8 cellular contexts compared by ENCODE assay signal in the genomic region with DNA sequence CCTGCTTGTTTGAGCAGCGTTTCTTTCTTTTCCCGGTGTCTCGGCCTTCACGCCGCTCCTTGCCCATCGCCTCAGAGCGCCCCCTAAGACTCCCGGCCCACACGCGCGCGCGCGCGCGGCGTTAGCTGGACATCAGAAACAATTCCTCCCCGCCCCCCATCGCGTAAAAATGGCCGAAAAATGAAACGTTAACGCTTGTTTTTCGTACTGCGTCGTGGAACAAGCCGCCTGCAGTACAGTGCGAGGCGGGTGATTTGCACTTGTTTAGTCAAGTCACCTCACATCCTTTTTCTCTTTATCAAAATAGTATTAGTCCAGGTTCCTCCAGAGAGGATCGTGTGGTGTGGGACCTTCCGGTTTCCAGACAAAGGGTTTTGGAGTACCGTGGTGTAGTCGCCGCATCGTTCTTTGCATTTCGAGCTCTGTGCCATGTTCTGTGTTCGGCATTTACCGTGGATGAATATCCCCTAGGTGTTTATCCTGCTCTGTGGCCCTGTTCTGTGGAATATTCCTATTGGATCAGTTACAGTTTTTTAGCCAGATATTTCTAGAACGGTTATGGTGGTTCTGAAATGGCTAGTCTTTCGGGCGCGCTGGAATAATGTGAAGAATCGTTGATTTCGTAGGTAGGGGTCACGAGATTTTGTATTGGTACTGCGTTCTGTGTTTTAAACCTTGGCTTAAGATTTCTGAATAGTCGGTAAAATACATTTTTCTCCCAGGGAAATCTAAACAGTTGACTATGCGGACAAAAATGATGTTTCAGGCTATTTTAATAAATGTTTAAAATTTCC. TPM values are rescaled to one million over a fixed set of nuclear protein-coding genes. Genes with fewer than 3 reads are reported as not detected.
DNase-seq lines count a peak whose midpoint lies in the region; ATAC-seq and TF ChIP-seq lines count a peak whose summit lies in the region.

No MANE protein-coding gene starts in this region.

- no peaks in the 10 kb centered on the region for H3K36me3 ChIP-seq in BJ (ENCODE audit: control insufficient read depth, insufficient read depth, low read length)

- CTCF ChIA-PET in BJ (lab: Yijun Ruan, JAX): interaction anchor here (0.7 to 1.2 kb wide), 3 partner anchors 10 to 59 kb away, joined by 3 to 7 read pairs (median 4); partner anchors contain the start of gene PAIP2

- peaks cover 41% of the 10 kb centered on the region for H3K4me1 ChIP-seq in mononuclear cell (ENCODE audit: insufficient read depth, low read length)

- DNase-seq in BJ (ENCODE audit: low read depth) (no peak), NCI-H748 (lab: John Stamatoyannopoulos, UW; ENCODE audit: unreplicated experiment) (peak; percentile 90), epithelial cell of esophagus (ENCODE audit: low read depth) (peak; percentile 61)
- DNase-seq in activated CD8-positive, alpha-beta memory T cell treated with anti-CD3 and anti-CD28 coated beads, Interleukin-2, amount 50 U/mL, for 4 hours: peak; percentile 53
- peak; percentile 36 to 48 for DNase-seq in stimulated activated CD8-positive, alpha-beta memory T cell treated with anti-CD3 and anti-CD28 coated beads, Interleukin-7, amount 100 ng/mL, for 4 hours (ENCODE audit: low read depth in 2 of 2)

- TF ChIP-seq CTCF in BJ (IDR thresholded peaks at IDR 0.05; ENCODE audit: insufficient read depth, low read depth, low read length) (peak; percentile 61), epithelial cell of esophagus (IDR thresholded peaks at IDR 0.05; ENCODE audit: insufficient read depth, low read depth, low read length, missing control alignments) (peak; percentile 5)

- POLR2A ChIA-PET in BJ (lab: Charles Lee): interaction anchor here (0.6 to 1.5 kb wide), 4 partner anchors 22 to 1387 kb away, joined by 3 to 4 read pairs (median 3); partner anchors contain the start of genes HSPA9 and PAIP2

- H3K4me3 ChIP-seq in BJ (ENCODE audit: low read depth, low read length): peak overlapping the region; percentile 99
- peak overlapping the region; percentile 97 for H3K4me3 ChIP-seq in epithelial cell of esophagus (ENCODE audit: low read length)
- peak overlapping the region; percentile 87 for H3K4me3 ChIP-seq in mononuclear cell (ENCODE audit: low read length)

- H3K9me3 ChIP-seq in mononuclear cell (ENCODE audit: low read depth, low read length): no peaks in the 10 kb centered on the region

- H3K27me3 ChIP-seq in BJ (ENCODE audit: control insufficient read depth, insufficient read depth, low read length): no peaks in the 10 kb centered on the region
- H3K27me3 ChIP-seq in mononuclear cell (ENCODE audit: insufficient read depth, low read length): no peaks in the 10 kb centered on the region

- ATAC-seq in GM18873 (IDR thresholded peaks at IDR 0.05; ENCODE audit: low FRiP score, unreplicated experiment) (peak; percentile 21), HG03280 (IDR thresholded peaks at IDR 0.05; ENCODE audit: unreplicated experiment) (peak; percentile 40)

RNA-seq across cellular contexts. Expression of gene MATR3, which starts 1.0 kb away (rescaled TPM):
- 76.5 and 97.0 TPM in 2 replicates for polyA plus RNA-seq in BJ (2011; rRNA removed)
- 77.6 and 106 TPM in 2 replicates for polyA minus RNA-seq in BJ (2011; rRNA and poly(A)+ RNA removed)
- total RNA-seq in mononuclear cell: 691 TPM

RNA-seq across cellular contexts. Expression of gene PAIP2, which starts 47.1 kb away (rescaled TPM):
- 35.4 and 65.2 TPM in 2 replicates for polyA plus RNA-seq in BJ (2011; rRNA removed)
- 17.9 and 22.9 TPM in 2 replicates for polyA minus RNA-seq in BJ (2011; rRNA and poly(A)+ RNA removed)
- total RNA-seq in mononuclear cell: 129 TPM
